ENCODE assay signal across 19 cellular contexts in the genomic region with DNA sequence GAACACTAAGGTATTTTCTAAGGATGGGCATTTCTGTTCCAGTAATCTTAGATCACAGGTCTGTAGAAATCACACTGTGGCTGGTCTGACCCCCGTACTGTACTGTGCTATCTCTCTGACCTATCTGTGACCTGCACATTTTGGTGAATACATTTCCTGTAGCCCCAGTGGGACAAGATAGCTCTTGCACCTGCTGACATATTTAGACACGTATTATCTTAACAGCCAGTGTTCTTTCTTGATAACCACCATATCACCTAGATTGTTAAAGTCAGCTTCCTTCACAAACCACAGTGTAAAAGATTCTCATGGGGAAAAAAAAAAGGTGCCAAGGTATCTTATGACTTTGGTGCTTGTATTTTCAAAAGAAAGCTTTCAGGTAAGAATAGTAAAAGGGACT. TPM values are rescaled to one million over a fixed set of nuclear protein-coding genes. Genes with fewer than 3 reads are reported as not detected.
A peak's percentile ranks its signal among the peaks of the same experiment; 100 is the strongest.
DNase-seq lines count a peak whose midpoint lies in the region; ATAC-seq and TF ChIP-seq lines count a peak whose summit lies in the region.
"Had no signal": no experiment of that assay in that cellular context is flagged by ENCODE, and none has a peak within 500 bp of the region (broad histone marks: within the 10 kb centered on the region; RNA-seq: fewer than 3 reads in every experiment).

No MANE protein-coding gene starts in this region.

- H3K27ac Mint-ChIP-seq in activated T-cell treated with anti-CD3 and anti-CD28 coated beads, Interleukin-2, amount 50 U/mL, for 72 hours: peak overlapping the region; percentile 83
- peak overlapping the region; percentile 40 for H3K27ac Mint-ChIP-seq in activated naive CD8-positive, alpha-beta T cell treated with anti-CD3 and anti-CD28 coated beads, Interleukin-2, amount 10 ng/mL, durations not matched to agents 7 days and 5 days
- H3K27ac Mint-ChIP-seq: activated T-helper 1 cell treated with anti-CD3 and anti-CD28 coated beads, Interleukin-12 subunit alpha, Interleukin-12 subunit beta, Interleukin-2, Interleukin-4 antibody, amounts not matched to agents 30 ng/mL and 10 ng/mL and 1 ng/mL, durations not matched to agents 14 hours and 24 hours and 36 hours; stimulated activated naive B cell treated with anti-CD40 and anti-IgM and Interleukin-4, amounts not matched to agents 10 μg/mL and 1 μg/mL and 100 μg/mL, for 72 hours had no signal

- WGBS in lower leg skin, 2 donors: 41 to 68% methylated on average over 2 of the region's 2 CpGs

- H3K4me3 Mint-ChIP-seq in activated T-cell treated with anti-CD3 and anti-CD28 coated beads, Interleukin-2, amount 50 U/mL, for 72 hours: peak overlapping the region; percentile 23 to 78
- peak overlapping the region; percentile 63 for H3K4me3 Mint-ChIP-seq in activated naive CD8-positive, alpha-beta T cell treated with anti-CD3 and anti-CD28 coated beads, Interleukin-2, amount 10 ng/mL, durations not matched to agents 7 days and 5 days
- H3K4me3 Mint-ChIP-seq: activated T-helper 1 cell treated with anti-CD3 and anti-CD28 coated beads, Interleukin-12 subunit alpha, Interleukin-12 subunit beta, Interleukin-2, Interleukin-4 antibody, amounts not matched to agents 30 ng/mL and 10 ng/mL and 1 ng/mL, durations not matched to agents 14 hours and 24 hours and 36 hours; stimulated activated naive B cell treated with anti-CD40 and anti-IgM and Interleukin-4, amounts not matched to agents 10 μg/mL and 1 μg/mL and 100 μg/mL, for 72 hours had no signal

- H3K27me3 Mint-ChIP-seq in activated T-cell treated with anti-CD3 and anti-CD28 coated beads, Interleukin-2, amount 50 U/mL, for 72 hours (ENCODE audit: low read depth): no peaks in the 10 kb centered on the region
- peaks cover 7% of the 10 kb centered on the region for H3K27me3 Mint-ChIP-seq in activated naive CD8-positive, alpha-beta T cell treated with anti-CD3 and anti-CD28 coated beads, Interleukin-2, amount 10 ng/mL, durations not matched to agents 7 days and 5 days

- peaks cover 28% of the 10 kb centered on the region for H3K4me1 Mint-ChIP-seq in activated T-cell treated with anti-CD3 and anti-CD28 coated beads, Interleukin-2, amount 50 U/mL, for 72 hours (ENCODE audit: low read depth)
- peaks cover 23% of the 10 kb centered on the region for H3K4me1 Mint-ChIP-seq in activated naive CD8-positive, alpha-beta T cell treated with anti-CD3 and anti-CD28 coated beads, Interleukin-2, amount 10 ng/mL, durations not matched to agents 7 days and 5 days

- peaks cover 0 to 3% of the 10 kb centered on the region in 2 donors for H3K36me3 Mint-ChIP-seq in activated T-cell treated with anti-CD3 and anti-CD28 coated beads, Interleukin-2, amount 50 U/mL, for 72 hours (ENCODE audit: insufficient read depth in 2 of 2)
- H3K36me3 Mint-ChIP-seq in activated naive CD8-positive, alpha-beta T cell treated with anti-CD3 and anti-CD28 coated beads, Interleukin-2, amount 10 ng/mL, durations not matched to agents 7 days and 5 days: peaks cover 5% of the 10 kb centered on the region
- H3K36me3 Mint-ChIP-seq: stimulated activated naive B cell treated with anti-CD40 and anti-IgM and Interleukin-4, amounts not matched to agents 10 μg/mL and 1 μg/mL and 100 μg/mL, for 72 hours had no signal

- no peak for TF ChIP-seq POLR2A in lower leg skin (IDR thresholded peaks at IDR 0.05)

- no peak overlapping the region for H3K4me3 ChIP-seq in lower leg skin (ENCODE audit: low read depth, poor library complexity, severe bottlenecking)
- H3K4me3 ChIP-seq: esophagus muscularis mucosa had no signal

- POLR2A ChIA-PET in activated naive CD8-positive, alpha-beta T cell treated with anti-CD3 and anti-CD28 coated beads, Interleukin-2, amount 10 ng/mL, durations not matched to agents 7 days and 5 days (lab: Charles Lee): interaction anchor here (0.6 kb wide), 1 partner anchor 9 kb away, joined by 3 read pairs; no protein-coding TSS in a partner anchor

- TF ChIP-seq CTCF in lower leg skin (IDR thresholded peaks at IDR 0.05): no peak

- intact Hi-C loops in lower leg skin (cut with DNase I; ENCODE audit: low total_unique reads): no loop called here

- DNase-seq in activated T-cell treated with anti-CD3 and anti-CD28 coated beads, Interleukin-2, amount 50 U/mL, for 72 hours: peak in 1 of 2 donors; percentile 22
- no peak for DNase-seq in activated T-cell treated with anti-CD3 and anti-CD28 coated beads, Interleukin-2, amount 50 U/mL, for 48 hours
- DNase-seq in NCI-H146 (lab: John Stamatoyannopoulos, UW) (peak; percentile 41), lower leg skin (ENCODE audit: low spot score in 2 of 2) (no peak)
- DNase-seq in activated naive CD8-positive, alpha-beta T cell treated with anti-CD3 and anti-CD28 coated beads, Interleukin-2, amount 10 ng/mL, durations not matched to agents 7 days and 5 days: no peak
- DNase-seq in stimulated activated naive CD8-positive, alpha-beta T cell treated with anti-CD3 and anti-CD28 coated beads, Interleukin-15, Interleukin-2, amounts not matched to agents 100 U/mL and 50 U/mL, for 24 hours: no peak
- no peak for DNase-seq in stimulated activated CD4-positive, alpha-beta T cell treated with anti-CD3 and anti-CD28 coated beads, Interleukin-12 subunit alpha, Interleukin-12 subunit beta, amount 100 ng/mL, for 4 hours
- DNase-seq: DMS 273 treated with DMSO at 0.1 percent for 48 hours; GOT3; head of caudate nucleus; NCI-H1105; stimulated activated naive B cell treated with anti-CD40 and anti-IgM and Interleukin-4, amounts not matched to agents 10 μg/mL and 1 μg/mL and 100 μg/mL, for 72 hours; WERI-Rb-1 had no signal

- H3K9me3 Mint-ChIP-seq in activated T-cell treated with anti-CD3 and anti-CD28 coated beads, Interleukin-2, amount 50 U/mL, for 72 hours: peaks cover 1 to 6% of the 10 kb centered on the region in 2 donors
- peaks cover 5% of the 10 kb centered on the region for H3K9me3 Mint-ChIP-seq in activated naive CD8-positive, alpha-beta T cell treated with anti-CD3 and anti-CD28 coated beads, Interleukin-2, amount 10 ng/mL, durations not matched to agents 7 days and 5 days
- H3K9me3 Mint-ChIP-seq: stimulated activated naive B cell treated with anti-CD40 and anti-IgM and Interleukin-4, amounts not matched to agents 10 μg/mL and 1 μg/mL and 100 μg/mL, for 72 hours had no signal

- peak; percentile 70 to 91 for ATAC-seq in activated T-cell treated with anti-CD3 and anti-CD28 coated beads, Interleukin-2, amount 50 U/mL, for 72 hours (replicated peaks in 1 of 2)
- peak; percentile 90 for ATAC-seq in activated naive CD8-positive, alpha-beta T cell treated with anti-CD3 and anti-CD28 coated beads, Interleukin-2, amount 10 ng/mL, durations not matched to agents 7 days and 5 days (ENCODE audit: low read depth)
- ATAC-seq in stimulated activated naive CD8-positive, alpha-beta T cell treated with anti-CD3 and anti-CD28 coated beads, Interleukin-15, Interleukin-2, amounts not matched to agents 100 U/mL and 50 U/mL, for 24 hours: peak; percentile 57
- ATAC-seq in GM21515 (IDR thresholded peaks at IDR 0.05; ENCODE audit: unreplicated experiment): no peak
- ATAC-seq: stimulated activated naive B cell treated with anti-CD40 and anti-IgM and Interleukin-4, amounts not matched to agents 10 μg/mL and 1 μg/mL and 100 μg/mL, for 72 hours had no signal

RNA-seq across cellular contexts. Expression of gene TMEM247, which starts 39.8 kb away (rescaled TPM):
- total RNA-seq in activated T-cell treated with anti-CD3 and anti-CD28 coated beads, Interleukin-2, amount 50 U/mL, for 72 hours: not detected
- total RNA-seq in activated naive CD8-positive, alpha-beta T cell treated with anti-CD3 and anti-CD28 coated beads, Interleukin-2, amount 10 ng/mL, durations not matched to agents 7 days and 5 days: not detected
- total RNA-seq in lower leg skin: not detected
- total RNA-seq: activated T-helper 1 cell treated with anti-CD3 and anti-CD28 coated beads, Interleukin-12 subunit alpha, Interleukin-12 subunit beta, Interleukin-2, Interleukin-4 antibody, amounts not matched to agents 30 ng/mL and 10 ng/mL and 1 ng/mL, durations not matched to agents 14 hours and 24 hours and 36 hours; esophagus muscularis mucosa; mononuclear cell; osteoblast; urinary bladder had no signal
